28 cellular contexts compared by ENCODE assay signal in the genomic region with DNA sequence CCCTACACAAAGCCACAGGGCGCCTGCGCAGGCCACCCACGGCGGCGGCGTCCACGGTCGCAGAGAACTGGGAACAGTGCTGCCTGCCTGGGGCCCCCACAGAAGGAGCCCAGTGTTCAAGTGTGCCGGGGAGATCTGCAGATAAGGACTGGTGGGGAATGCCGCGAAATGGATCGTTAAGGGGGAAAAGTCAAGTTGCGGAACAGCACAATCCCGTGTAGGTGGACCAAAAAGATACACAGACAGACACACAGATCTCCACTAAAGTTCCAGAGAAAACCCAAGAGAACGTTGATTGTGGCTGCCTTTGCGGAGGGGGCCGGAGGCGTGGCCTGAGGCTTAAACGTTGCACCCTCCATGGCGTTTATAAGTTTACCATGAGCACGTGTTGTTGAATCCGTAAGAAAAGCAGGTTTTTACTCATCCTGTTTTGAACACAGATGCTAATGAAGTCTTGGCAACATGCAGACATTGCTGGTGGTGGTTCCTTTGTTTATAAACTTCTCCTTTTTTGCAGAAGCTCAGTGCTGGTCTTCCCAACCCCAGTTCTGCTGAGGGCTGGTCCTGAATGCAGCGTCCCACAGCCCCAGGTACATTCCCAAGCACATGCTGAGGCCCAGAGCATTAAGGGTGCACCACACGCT. TPM values are rescaled to one million over a fixed set of nuclear protein-coding genes. Genes with fewer than 3 reads are reported as not detected.
A peak's percentile ranks its signal among the peaks of the same experiment; 100 is the strongest.
DNase-seq lines count a peak whose midpoint lies in the region; ATAC-seq and TF ChIP-seq lines count a peak whose summit lies in the region.
"Had no signal": no experiment of that assay in that cellular context is flagged by ENCODE, and none has a peak within 500 bp of the region (broad histone marks: within the 10 kb centered on the region; RNA-seq: fewer than 3 reads in every experiment).

No MANE protein-coding gene starts in this region.

- H3K27me3 Mint-ChIP-seq in natural killer cell treated with Interleukin-12 subunit alpha and Interleukin-12 subunit beta and Interleukin-15 and Interleukin-18, amount 100 ng/mL, for 72 hours: peaks cover 0 to 19% of the 10 kb centered on the region in 2 donors
- H3K27me3 Mint-ChIP-seq in natural killer cell (ENCODE audit: low read depth in 2 of 2) (peaks cover 3 to 9% of the 10 kb centered on the region in 2 donors), endodermal cell (ENCODE audit: insufficient read depth) (no peaks in the 10 kb centered on the region)
- H3K27me3 Mint-ChIP-seq: activated CD4-positive, alpha-beta T cell treated with anti-CD3 and anti-CD28 coated beads for 36 hours; CD4-positive, alpha-beta T cell had no signal

- WGBS in endodermal cell (ENCODE audit: insufficient coverage in 1 of 2, insufficient read length in 1 of 2), 2 experiments: 83 to 90% methylated on average over 14 to 24 of the region's 24 CpGs

- H3K27me3 ChIP-seq in NT2/D1 (ENCODE audit: insufficient read depth, insufficient read length) (no peaks in the 10 kb centered on the region), endodermal cell (ENCODE audit: control insufficient read depth, insufficient read depth, low read length, poor library complexity, severe bottlenecking) (no peaks in the 10 kb centered on the region)
- H3K27me3 ChIP-seq: adrenal gland, dorsolateral prefrontal cortex, neutrophil, uterus had no signal

- H3K4me3 ChIP-seq in NT2/D1 (ENCODE audit: insufficient read length, low read depth) (no peak overlapping the region), endodermal cell (ENCODE audit: low read length) (no peak overlapping the region)
- H3K4me3 ChIP-seq: adrenal gland, dorsolateral prefrontal cortex, uterus had no signal

- H3K36me3 Mint-ChIP-seq in natural killer cell treated with Interleukin-12 subunit alpha and Interleukin-12 subunit beta and Interleukin-15 and Interleukin-18, amount 100 ng/mL, for 72 hours: peaks cover 11% of the 10 kb centered on the region
- H3K36me3 Mint-ChIP-seq in natural killer cell (peaks cover 5% of the 10 kb centered on the region), endodermal cell (ENCODE audit: low read depth) (peaks cover 14% of the 10 kb centered on the region)

- no peak for TF ChIP-seq CTCF in natural killer cell (IDR thresholded peaks at IDR 0.05)
- no peak for TF ChIP-seq CTCF in endodermal cell (conservative IDR thresholded peaks at IDR 0.05)

- peaks cover 0 to 3% of the 10 kb centered on the region in 2 donors for H3K4me1 Mint-ChIP-seq in natural killer cell treated with Interleukin-12 subunit alpha and Interleukin-12 subunit beta and Interleukin-15 and Interleukin-18, amount 100 ng/mL, for 72 hours (ENCODE audit: low read depth in 2 of 2)
- H3K4me1 Mint-ChIP-seq in natural killer cell (no peaks in the 10 kb centered on the region), endodermal cell (peaks cover 3% of the 10 kb centered on the region)

- no peaks in the 10 kb centered on the region for H3K9me3 Mint-ChIP-seq in natural killer cell treated with Interleukin-12 subunit alpha and Interleukin-12 subunit beta and Interleukin-15 and Interleukin-18, amount 100 ng/mL, for 72 hours
- H3K9me3 Mint-ChIP-seq in natural killer cell (peaks cover 0 to 2% of the 10 kb centered on the region in 2 donors), endodermal cell (peaks cover 16% of the 10 kb centered on the region)

- no peak overlapping the region for H3K4me3 Mint-ChIP-seq in natural killer cell treated with Interleukin-12 subunit alpha and Interleukin-12 subunit beta and Interleukin-15 and Interleukin-18, amount 100 ng/mL, for 72 hours
- no peak overlapping the region for H3K4me3 Mint-ChIP-seq in natural killer cell
- H3K4me3 Mint-ChIP-seq in endodermal cell: no peak overlapping the region
- H3K4me3 Mint-ChIP-seq: activated CD4-positive, alpha-beta T cell treated with anti-CD3 and anti-CD28 coated beads for 36 hours; activated CD8-positive, alpha-beta memory T cell treated with anti-CD3 and anti-CD28 coated beads, Interleukin-2, amount 10 ng/mL, durations not matched to agents 7 days and 5 days; CD4-positive, alpha-beta T cell had no signal

- ATAC-seq in natural killer cell treated with Interleukin-12 subunit alpha and Interleukin-12 subunit beta and Interleukin-15 and Interleukin-18, amount 100 ng/mL, for 72 hours: no peak
- ATAC-seq in natural killer cell: no peak
- ATAC-seq: activated CD4-positive, alpha-beta T cell treated with anti-CD3 and anti-CD28 coated beads for 36 hours; activated CD8-positive, alpha-beta memory T cell treated with anti-CD3 and anti-CD28 coated beads, Interleukin-2, amount 10 ng/mL, durations not matched to agents 7 days and 5 days; left colon; SK-N-SH treated with all-trans-retinoic acid at 6 μM for 48 hours had no signal

- peak overlapping the region; percentile 11 for H3K9ac ChIP-seq in NT2/D1 (ENCODE audit: insufficient read length, low read depth)
- H3K9ac ChIP-seq in endodermal cell (ENCODE audit: extremely low read depth, low read length, poor library complexity, severe bottlenecking): no peak overlapping the region

- intact Hi-C loops in natural killer cell (cut with micrococcal nuclease): loop anchor here (5.0 kb wide), 1 partner anchor 38 kb away; no protein-coding TSS in a partner anchor

- H3K4me1 ChIP-seq in NT2/D1 (ENCODE audit: insufficient read depth, insufficient read length): peaks cover 29% of the 10 kb centered on the region
- H3K4me1 ChIP-seq in endodermal cell (ENCODE audit: control insufficient read depth, insufficient read depth, low read length): no peaks in the 10 kb centered on the region
- H3K4me1 ChIP-seq: uterus had no signal

- peaks cover 19% of the 10 kb centered on the region for H3K36me3 ChIP-seq in NT2/D1 (ENCODE audit: insufficient read depth, insufficient read length, low read length)
- H3K36me3 ChIP-seq in endodermal cell (ENCODE audit: control insufficient read depth, insufficient read depth, low read length): no peaks in the 10 kb centered on the region
- H3K36me3 ChIP-seq: adrenal gland, neutrophil, uterus had no signal

- no peak overlapping the region for H3K27ac ChIP-seq in endodermal cell (ENCODE audit: low read depth, low read length)
- H3K27ac ChIP-seq: adrenal gland, dorsolateral prefrontal cortex, neutrophil, uterus had no signal

- peak; percentile 49 for DNase-seq in natural killer cell treated with Interleukin-12 subunit alpha and Interleukin-12 subunit beta and Interleukin-15 and Interleukin-18, amount 100 ng/mL, for 72 hours (ENCODE audit: low spot score)
- DNase-seq in natural killer cell (no peak), NT2/D1 (ENCODE audit: low read depth, low spot score) (no peak), endodermal cell (peak; percentile 47), iPS-NIHi7 (ENCODE audit: extremely low spot score) (no peak), DMS153 (lab: John Stamatoyannopoulos, UW) (no peak), HUDEP-2 (lab: John Stamatoyannopoulos, UW; ENCODE audit: unreplicated experiment in 76 of 76) (no peak), glomerular visceral epithelial cell (ENCODE audit: extremely low spot score) (no peak)
- DNase-seq: activated CD4-positive, alpha-beta T cell treated with anti-CD3 and anti-CD28 coated beads for 36 hours; CD4-positive, alpha-beta T cell; DMS79 treated with DMSO at 0.1 percent for 48 hours; erythroblast; left colon; midbrain; NCI-H1694 treated with DMSO at 0.1 percent for 48 hours; NCI-H82; stimulated activated CD8-positive, alpha-beta memory T cell treated with anti-CD3 and anti-CD28 coated beads, Interleukin-4, amount 100 ng/mL, for 48 hours; substantia nigra; T-helper 9 cell; uterus had no signal

- H3K9me3 ChIP-seq in NT2/D1 (ENCODE audit: insufficient read depth, low read length) (no peaks in the 10 kb centered on the region), endodermal cell (ENCODE audit: control insufficient read depth, low read length) (peaks cover 8% of the 10 kb centered on the region)
- H3K9me3 ChIP-seq: neutrophil, uterus had no signal

- no peak overlapping the region for H3K27ac Mint-ChIP-seq in natural killer cell treated with Interleukin-12 subunit alpha and Interleukin-12 subunit beta and Interleukin-15 and Interleukin-18, amount 100 ng/mL, for 72 hours
- no peak overlapping the region for H3K27ac Mint-ChIP-seq in natural killer cell
- peak overlapping the region; percentile 66 for H3K27ac Mint-ChIP-seq in endodermal cell
- H3K27ac Mint-ChIP-seq: activated CD4-positive, alpha-beta T cell treated with anti-CD3 and anti-CD28 coated beads for 36 hours; activated CD8-positive, alpha-beta memory T cell treated with anti-CD3 and anti-CD28 coated beads, Interleukin-2, amount 10 ng/mL, durations not matched to agents 7 days and 5 days; CD4-positive, alpha-beta T cell had no signal

RNA-seq across cellular contexts. Expression of gene SPATC1L, which starts 4.1 kb away (rescaled TPM):
- total RNA-seq in natural killer cell treated with Interleukin-12 subunit alpha and Interleukin-12 subunit beta and Interleukin-15 and Interleukin-18, amount 100 ng/mL, for 72 hours: 1 to 10 TPM in 1 of 2 donors, not detected in 1; 5.0 TPM
- total RNA-seq in natural killer cell (1 to 10 TPM in 2 of 3 donors, under 1 TPM in 1; 0.18 to 4.0 (median 2.7) TPM), endodermal cell (10 to 100 TPM; 29.5 to 31.9 TPM)
- 32.1 TPM for polyA plus RNA-seq in endodermal cell (2013, experiment 1 of 2)
- polyA plus RNA-seq in endodermal cell (2013, experiment 2 of 2): 33.4 TPM

RNA-seq across cellular contexts. Expression of gene FTCD, which starts 24.8 kb away (rescaled TPM):
- total RNA-seq in natural killer cell treated with Interleukin-12 subunit alpha and Interleukin-12 subunit beta and Interleukin-15 and Interleukin-18, amount 100 ng/mL, for 72 hours: not detected
- total RNA-seq in natural killer cell (under 1 TPM in 1 of 3 donors, not detected in 2; 0.34 TPM), endodermal cell (1 to 10 TPM; 3.5 to 4.6 TPM)
- polyA plus RNA-seq in endodermal cell (2013, experiment 1 of 2): 3.0 TPM
- 1.0 TPM for polyA plus RNA-seq in endodermal cell (2013, experiment 2 of 2)
- total RNA-seq: activated CD8-positive, alpha-beta memory T cell treated with anti-CD3 and anti-CD28 coated beads, Interleukin-2, amount 10 ng/mL, durations not matched to agents 7 days and 5 days; bronchial epithelial cell; MCF 10A had no signal
- polyA plus RNA-seq: AG04450 had no signal

RNA-seq across cellular contexts. Expression of gene LSS, which starts 48.4 kb away (rescaled TPM):
- 10 to 100 TPM; 32.6 to 54.4 TPM for total RNA-seq in natural killer cell treated with Interleukin-12 subunit alpha and Interleukin-12 subunit beta and Interleukin-15 and Interleukin-18, amount 100 ng/mL, for 72 hours
- total RNA-seq in natural killer cell (10 to 100 TPM; 59.9 to 82.2 (median 62.7) TPM), endodermal cell (10 to 100 TPM; 56.7 to 85.2 TPM)
- 101 TPM for polyA plus RNA-seq in endodermal cell (2013, experiment 1 of 2)
- 100 TPM for polyA plus RNA-seq in endodermal cell (2013, experiment 2 of 2)

Comparison
In these comparisons a context has a peak if more than half of its experiments do, and no peak if none do; other contexts are left out.
1. DNase-seq: peak in natural killer cell treated with Interleukin-12 subunit alpha and Interleukin-12 subunit beta and Interleukin-15 and Interleukin-18, amount 100 ng/mL, for 72 hours (single experiment) and endodermal cell (single experiment); none in natural killer cell (single experiment), NT2/D1 (single experiment), iPS-NIHi7 (single experiment), DMS153 (single experiment), HUDEP-2 (0 of 76) and glomerular visceral epithelial cell (single experiment).
2. RNA of gene SPATC1L, which starts 4.1 kb away (total RNA-seq): 29.5 to 31.9 TPM in endodermal cell; 5.0 TPM in natural killer cell treated with Interleukin-12 subunit alpha and Interleukin-12 subunit beta and Interleukin-15 and Interleukin-18, amount 100 ng/mL, for 72 hours and 0.18 to 4.0 TPM in natural killer cell; every median in the first group is over 4 times any median in the second.